In genomic region chr9:128786681-128787582, GRCh38 we compare ENCODE assay signal across 8 cellular contexts. TPM values are rescaled to one million over a fixed set of nuclear protein-coding genes. Genes with fewer than 3 reads are reported as not detected.
A peak's percentile ranks its signal among the peaks of the same experiment; 100 is the strongest.
DNase-seq lines count a peak whose midpoint lies in the region; ATAC-seq, FAIRE-seq and TF ChIP-seq lines count a peak whose summit lies in the region.

A gene with protein sequence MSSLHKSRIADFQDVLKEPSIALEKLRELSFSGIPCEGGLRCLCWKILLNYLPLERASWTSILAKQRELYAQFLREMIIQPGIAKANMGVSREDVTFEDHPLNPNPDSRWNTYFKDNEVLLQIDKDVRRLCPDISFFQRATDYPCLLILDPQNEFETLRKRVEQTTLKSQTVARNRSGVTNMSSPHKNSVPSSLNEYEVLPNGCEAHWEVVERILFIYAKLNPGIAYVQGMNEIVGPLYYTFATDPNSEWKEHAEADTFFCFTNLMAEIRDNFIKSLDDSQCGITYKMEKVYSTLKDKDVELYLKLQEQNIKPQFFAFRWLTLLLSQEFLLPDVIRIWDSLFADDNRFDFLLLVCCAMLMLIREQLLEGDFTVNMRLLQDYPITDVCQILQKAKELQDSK (plus strand): TSS chr9:128787253. CDS start chr9:128787354, 101 bp downstream.

- peak in 1 of 2 experiments; percentile 97; a peak in 2 of 3 replicates for TF ChIP-seq EP300 in H1 (IDR thresholded peaks at IDR 0.05; ENCODE audit: borderline replicate concordance in 1 of 2, low read depth in 2 of 2, low read length in 2 of 2)

- no peak within 1 kb of the TSS; the same call in none of the 2 replicates for H3K18ac ChIP-seq in H1 (ENCODE audit: extremely low read depth, low read length)
- H3K18ac ChIP-seq in mesenchymal stem cell (ENCODE audit: low read depth in 1 of 2, low read length in 2 of 2) = peak within 1 kb of the TSS; percentile 91 to 100

- CTCF ChIA-PET in H1 (lab: Charles Lee; ENCODE audit: partially characterized antibody) = interaction anchor here (0.7 to 2.6 kb wide), 4 partner anchors 15 to 232 kb away, joined by 3 to 15 read pairs (median 4); partner anchors contain the start of gene ZER1

- 15% methylated on average over 43 of the region's 64 CpGs; no CpG with 5 or more reads in 1 of the 2 experiments for WGBS in H1 (ENCODE audit: extremely low coverage in 1 of 2, insufficient coverage in 1 of 2, insufficient read length in 1 of 2, insufficient replicate concordance in 2 of 2, low coverage in 1 of 2, low lambda C conversion rate in 2 of 2, missing lambda C conversion rate in 1 of 2), 2 experiments
- WGBS in mesenchymal stem cell = 10% methylated on average over 64 of the region's 64 CpGs

- peak within 1 kb of the TSS; percentile 96 for H3K9ac ChIP-seq in NT2/D1 (ENCODE audit: insufficient read length, low read depth)
- peak within 1 kb of the TSS; percentile 63 to 87 (median 72) for H3K9ac ChIP-seq in H1 (replicated peaks in 1 of 4; ENCODE audit: extremely low read depth in 1 of 4, low read depth in 3 of 4, low read length in 3 of 4)
- peak within 1 kb of the TSS; percentile 94 for H3K9ac ChIP-seq in mesenchymal stem cell (ENCODE audit: low read length)

- H2AK5ac ChIP-seq in H1 (ENCODE audit: low read depth, low read length) (no peak within 1 kb of the TSS), mesenchymal stem cell (ENCODE audit: low read length, severe bottlenecking) (peak within 1 kb of the TSS; percentile 47)

- H4K91ac ChIP-seq in H1 (replicated peaks; ENCODE audit: insufficient read length, low read length) (peak within 1 kb of the TSS; percentile 15), mesenchymal stem cell (ENCODE audit: low read length) (peak within 1 kb of the TSS; percentile 96)

- TF ChIP-seq POLR2A in H1 (IDR thresholded peaks at IDR 0.05; ENCODE audit: control extremely low read depth in 1 of 2, low read depth in 2 of 2, low read length in 2 of 2) = peak in 1 of 2 experiments; percentile 56; a peak in 2 of 3 replicates

- peaks cover 0 to 7% of the 10 kb centered on the region in 2 experiments; a peak in 1 of 4 replicates for H3K79me2 ChIP-seq in H1 (ENCODE audit: control insufficient read depth in 1 of 2, insufficient read depth in 2 of 2, low read length in 2 of 2)

- H3K4me3 ChIP-seq in NT2/D1 (ENCODE audit: insufficient read length, low read depth) (peak within 1 kb of the TSS; percentile 94), H1 (ENCODE audit: extremely low read depth in 1 of 4, insufficient read depth in 2 of 4, low read depth in 3 of 4, low read length in 4 of 4) (peak within 1 kb of the TSS; percentile 84 to 98 (median 88)), mesenchymal stem cell (ENCODE audit: insufficient read depth in 1 of 2, low read depth in 1 of 2, low read length in 2 of 2) (peak within 1 kb of the TSS; percentile 98 to 99)

- H3K56ac ChIP-seq in H1 (replicated peaks; ENCODE audit: insufficient read length, low read depth, low read length) = no peak within 1 kb of the TSS

- H4K20me1 ChIP-seq in H1 (replicated peaks in 1 of 2; ENCODE audit: control insufficient read depth in 1 of 2, insufficient read depth in 2 of 2, low read length in 2 of 2) = peaks cover 0 to 1% of the 10 kb centered on the region in 2 experiments

- no peak within 1 kb of the TSS; the same call in 1 of the 2 replicates for H2BK5ac ChIP-seq in H1 (ENCODE audit: low read depth, low read length)
- peak within 1 kb of the TSS; percentile 5 for H2BK5ac ChIP-seq in mesenchymal stem cell (ENCODE audit: low read depth, low read length, poor library complexity, severe bottlenecking)

- no peak within 1 kb of the TSS for H2BK15ac ChIP-seq in H1 (ENCODE audit: low read length)
- peak within 1 kb of the TSS; percentile 76 for H2BK15ac ChIP-seq in mesenchymal stem cell (ENCODE audit: low read depth, poor library complexity, severe bottlenecking)

- H2AFZ ChIP-seq in H1 (ENCODE audit: low read length) = peak within 1 kb of the TSS; percentile 88
- peak within 1 kb of the TSS; percentile 95 for H2AFZ ChIP-seq in mesenchymal stem cell (ENCODE audit: low read depth, low read length)

- H3K9me3 ChIP-seq in NT2/D1 (ENCODE audit: insufficient read depth, low read length) (peaks cover 8% of the 10 kb centered on the region), H1 (ENCODE audit: insufficient read depth in 2 of 2, low read depth in 1 of 2, low read length in 1 of 2) (no peaks in the 10 kb centered on the region), mesenchymal stem cell (ENCODE audit: control insufficient read depth, low read length) (no peaks in the 10 kb centered on the region)

- H2BK12ac ChIP-seq in H1 (ENCODE audit: low read depth, low read length) = no peak within 1 kb of the TSS
- H2BK12ac ChIP-seq in mesenchymal stem cell (ENCODE audit: low read length in 2 of 2) = peak within 1 kb of the TSS; percentile 38 to 93

- POLR2A ChIA-PET in H1 (lab: Charles Lee; ENCODE audit: partially characterized antibody) = interaction anchor here (0.5 to 1.0 kb wide), 3 partner anchors 8 to 107 kb away, joined by 3 to 4 read pairs (median 4); no protein-coding TSS in a partner anchor

- H3K23me2 ChIP-seq in H1 (ENCODE audit: low read depth, low read length) = peaks cover 5% of the 10 kb centered on the region; the same call in 1 of the 2 replicates

- peak within 1 kb of the TSS; percentile 44 for H3K4ac ChIP-seq in H1 (replicated peaks; ENCODE audit: insufficient read length, low read depth, low read length)
- H3K4ac ChIP-seq in mesenchymal stem cell (ENCODE audit: low read depth in 1 of 2, low read length in 2 of 2) = peak within 1 kb of the TSS; percentile 73 to 99

- H3K14ac ChIP-seq in H1 (ENCODE audit: insufficient read length) (no peak within 1 kb of the TSS), mesenchymal stem cell (ENCODE audit: low read length in 2 of 2) (peak within 1 kb of the TSS in 1 of 2 experiments; percentile 99)

- H3K27ac ChIP-seq in H1 (ENCODE audit: low read depth, low read length) (peak within 1 kb of the TSS; percentile 51; the same call in 1 of the 2 replicates), mesenchymal stem cell (ENCODE audit: low read length, poor library complexity, severe bottlenecking) (peak within 1 kb of the TSS; percentile 79)

- DNase-seq in COLO668 (lab: John Stamatoyannopoulos, UW; ENCODE audit: unreplicated experiment) (peak; percentile 90), HUDEP-2 (lab: John Stamatoyannopoulos, UW; ENCODE audit: unreplicated experiment in 76 of 76) (peak in 71 of 76 experiments; percentile 22 to 89 (median 77)), NT2/D1 (ENCODE audit: low read depth, low spot score) (peak; percentile 62), H1 (ENCODE audit: low read depth in 1 of 2, low spot score in 2 of 2) (peak; percentile 43 to 96), mesenchymal stem cell (peak; percentile 85)
- DNase-seq in activated CD8-positive, alpha-beta memory T cell treated with anti-CD3 and anti-CD28 coated beads for 48 hours (ENCODE audit: low read depth in 2 of 3, low spot score in 2 of 3) = peak; percentile 80 to 88 (median 83)
- DNase-seq in stimulated activated CD8-positive, alpha-beta memory T cell treated with anti-CD3 and anti-CD28 coated beads, Interleukin-12 subunit alpha, Interleukin-12 subunit beta, amount 100 ng/mL, for 24 hours (ENCODE audit: extremely low read depth) = peak; percentile 79

- peak in 1 of 2 experiments; percentile 17; a peak in 1 of 4 replicates for TF ChIP-seq RAD21 in H1 (IDR thresholded peaks at IDR 0.05 in 1 of 2, conservative IDR thresholded peaks at IDR 0.05 in 1 of 2; ENCODE audit: low read depth in 2 of 2, low read length in 2 of 2)

- H3K36me3 ChIP-seq in NT2/D1 (ENCODE audit: insufficient read depth, insufficient read length, low read length) (peaks cover 28% of the 10 kb centered on the region), H1 (ENCODE audit: control insufficient read depth in 2 of 4, insufficient read depth in 4 of 4, low read length in 3 of 4) (peaks cover 0 to 6% (median 2%) of the 10 kb centered on the region in 4 experiments; a peak in 3 of 8 replicates), mesenchymal stem cell (ENCODE audit: control insufficient read depth in 1 of 2, insufficient read depth in 2 of 2, low read depth in 1 of 2, low read length in 2 of 2) (peaks cover 21 to 25% of the 10 kb centered on the region in 2 experiments)

- FAIRE-seq in H1 (lab: Jason Lieb, UNC) = no peak

- peak within 1 kb of the TSS; percentile 77 to 92 for H3K4me2 ChIP-seq in H1 (ENCODE audit: insufficient read depth in 1 of 2, low read depth in 2 of 2, low read length in 2 of 2)
- H3K4me2 ChIP-seq in mesenchymal stem cell (ENCODE audit: low read length, poor library complexity, severe bottlenecking) = peak within 1 kb of the TSS; percentile 98

- ATAC-seq in GM21367 (IDR thresholded peaks at IDR 0.05; ENCODE audit: unreplicated experiment) = peak; percentile 67

- no peak within 1 kb of the TSS for H2BK20ac ChIP-seq in H1 (ENCODE audit: low read length)

- H4K5ac ChIP-seq in H1 (ENCODE audit: insufficient read length, low read depth, low read length) = peak within 1 kb of the TSS; percentile 69

- H2BK120ac ChIP-seq in H1 (replicated peaks; ENCODE audit: low read depth, low read length) (no peak within 1 kb of the TSS), mesenchymal stem cell (ENCODE audit: low read depth, low read length) (peak within 1 kb of the TSS; percentile 36)

- H4K8ac ChIP-seq in H1 (ENCODE audit: extremely low read depth, insufficient read depth, low read length) = peak within 1 kb of the TSS; percentile 87; the same call in 1 of the 2 replicates
- peak within 1 kb of the TSS; percentile 88 for H4K8ac ChIP-seq in mesenchymal stem cell (ENCODE audit: low read length)

- H3K23ac ChIP-seq in H1 (ENCODE audit: insufficient read length) = no peak within 1 kb of the TSS
- peak within 1 kb of the TSS in 1 of 2 experiments; percentile 94 for H3K23ac ChIP-seq in mesenchymal stem cell (ENCODE audit: low read length in 2 of 2)

- no peak for TF ChIP-seq CTCF in H1 (IDR thresholded peaks at IDR 0.05; ENCODE audit: control extremely low read depth in 1 of 3, insufficient read depth in 1 of 3, low read depth in 1 of 3, low read length in 3 of 3)

- no peaks in the 10 kb centered on the region for H3K4me1 ChIP-seq in NT2/D1 (ENCODE audit: insufficient read depth, insufficient read length)
- H3K4me1 ChIP-seq in H1 (replicated peaks in 1 of 4; ENCODE audit: control insufficient read depth in 3 of 4, insufficient read depth in 4 of 4, low read length in 3 of 4) = peaks cover 0 to 2% (median 0%) of the 10 kb centered on the region in 4 experiments; a peak in 1 of 7 replicates
- H3K4me1 ChIP-seq in mesenchymal stem cell (ENCODE audit: control insufficient read depth, insufficient read depth, low read depth, low read length) = peaks cover 14% of the 10 kb centered on the region

- H3K27me3 ChIP-seq in NT2/D1 (ENCODE audit: insufficient read depth, insufficient read length) = no peaks in the 10 kb centered on the region
- no peaks in the 10 kb centered on the region for H3K27me3 ChIP-seq in H1 (replicated peaks in 1 of 4; ENCODE audit: control insufficient read depth in 3 of 4, extremely low read depth in 1 of 4, insufficient read depth in 3 of 4, low read length in 3 of 4)
- no peaks in the 10 kb centered on the region for H3K27me3 ChIP-seq in mesenchymal stem cell (ENCODE audit: control insufficient read depth in 1 of 2, insufficient read depth in 1 of 2, low read length in 2 of 2)

- H3K79me1 ChIP-seq in H1 (ENCODE audit: low read depth, low read length) (no peaks in the 10 kb centered on the region; the same call in 1 of the 2 replicates), mesenchymal stem cell (replicated peaks; ENCODE audit: low read length, poor library complexity, severe bottlenecking) (peaks cover 22% of the 10 kb centered on the region)

RNA-seq across cellular contexts. Expression of the gene that starts here (rescaled TPM):
- total RNA-seq in H1 (2021; fragmentation: NEBNext Ultra II Directional; extraction: Animal tissue kit (Norgen Biotek cat#: 25700)) = 21.3 and 26.3 TPM in 2 replicates
- polyA plus RNA-seq in H1 (2011; rRNA removed) = 24.7 and 33.0 TPM in 2 replicates
- 18.0 TPM for polyA plus RNA-seq in H1 (2011; cell fraction: cytosol; rRNA removed)
- 26.8 TPM for polyA plus RNA-seq in H1 (2011; cell fraction: nucleus; rRNA removed)
- 17.9 to 24.5 TPM (median 20.3 TPM) in 4 replicates for polyA plus RNA-seq in H1 (2012, experiment 1 of 2)
- polyA plus RNA-seq in H1 (2012, experiment 2 of 2) = 23.3 TPM
- polyA plus RNA-seq in H1 (2013, experiment 1 of 2) = 13.2 TPM
- polyA plus RNA-seq in H1 (2013, experiment 2 of 2) = 13.4 TPM
- 21.1 and 26.2 TPM in 2 replicates for polyA minus RNA-seq in H1 (2011; rRNA and poly(A)+ RNA removed)
- 8.7 TPM for polyA minus RNA-seq in H1 (2011; cell fraction: cytosol; rRNA and poly(A)+ RNA removed)
- polyA minus RNA-seq in H1 (2011; cell fraction: nucleus; rRNA and poly(A)+ RNA removed) = 10.1 TPM
- polyA plus RNA-seq in mesenchymal stem cell (2013, experiment 1 of 2) = 16.8 TPM
- 17.1 TPM for polyA plus RNA-seq in mesenchymal stem cell (2013, experiment 2 of 2)

Comparison
In these comparisons a context has a peak if more than half of its experiments do, and no peak if none do; other contexts are left out.
1. Peak in every context shown above with its lines: DNase-seq, ATAC-seq, H3K4me3 ChIP-seq and H3K27ac ChIP-seq.